ENCODE assay signal across 1 cellular context in the genomic region with DNA sequence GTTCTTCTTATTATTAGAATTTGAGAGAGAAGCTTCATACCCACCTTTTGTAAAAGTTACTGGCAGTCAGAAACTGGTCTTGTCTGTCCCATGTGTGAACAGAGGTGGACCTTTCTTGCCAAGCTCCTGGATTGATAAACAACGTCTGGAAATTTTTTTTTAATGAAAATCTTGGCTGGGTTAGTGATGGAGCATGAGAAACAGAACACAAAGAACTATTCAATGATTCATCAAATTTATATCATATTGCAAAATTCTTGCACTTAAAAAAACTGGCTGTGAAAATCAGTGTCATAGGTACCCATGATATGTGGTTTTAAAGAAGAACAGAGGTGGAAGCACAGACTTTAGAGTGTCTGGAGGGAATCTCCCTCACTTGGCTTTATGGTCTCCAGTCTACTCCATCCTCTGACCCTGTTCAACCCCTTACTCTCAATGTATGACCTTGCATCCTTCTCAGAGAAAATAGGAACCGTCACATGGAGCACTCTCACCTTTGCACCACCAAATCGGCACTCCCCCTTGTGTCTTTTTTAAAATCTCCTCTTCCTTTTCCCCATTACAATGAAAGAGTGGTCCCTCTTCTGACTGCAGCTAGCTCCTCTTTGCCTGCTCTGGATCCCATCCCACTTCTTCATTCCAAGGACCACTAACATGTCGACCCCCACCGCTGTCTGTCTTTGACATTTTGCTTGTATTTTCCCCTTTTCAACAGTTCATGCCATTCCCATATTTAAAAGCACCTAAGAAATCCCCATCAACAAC.
TF ChIP-seq lines count a peak whose summit lies in the region.

No MANE protein-coding gene starts in this region.

TF ChIP-seq in SK-N-SH treated with all-trans-retinoic acid at 6 μM for 48 hours, 23 proteins besides CTCF, POLR2A, EP300 and RAD21 (continued from another document):
- TF ChIP-seq, protein P1, sequence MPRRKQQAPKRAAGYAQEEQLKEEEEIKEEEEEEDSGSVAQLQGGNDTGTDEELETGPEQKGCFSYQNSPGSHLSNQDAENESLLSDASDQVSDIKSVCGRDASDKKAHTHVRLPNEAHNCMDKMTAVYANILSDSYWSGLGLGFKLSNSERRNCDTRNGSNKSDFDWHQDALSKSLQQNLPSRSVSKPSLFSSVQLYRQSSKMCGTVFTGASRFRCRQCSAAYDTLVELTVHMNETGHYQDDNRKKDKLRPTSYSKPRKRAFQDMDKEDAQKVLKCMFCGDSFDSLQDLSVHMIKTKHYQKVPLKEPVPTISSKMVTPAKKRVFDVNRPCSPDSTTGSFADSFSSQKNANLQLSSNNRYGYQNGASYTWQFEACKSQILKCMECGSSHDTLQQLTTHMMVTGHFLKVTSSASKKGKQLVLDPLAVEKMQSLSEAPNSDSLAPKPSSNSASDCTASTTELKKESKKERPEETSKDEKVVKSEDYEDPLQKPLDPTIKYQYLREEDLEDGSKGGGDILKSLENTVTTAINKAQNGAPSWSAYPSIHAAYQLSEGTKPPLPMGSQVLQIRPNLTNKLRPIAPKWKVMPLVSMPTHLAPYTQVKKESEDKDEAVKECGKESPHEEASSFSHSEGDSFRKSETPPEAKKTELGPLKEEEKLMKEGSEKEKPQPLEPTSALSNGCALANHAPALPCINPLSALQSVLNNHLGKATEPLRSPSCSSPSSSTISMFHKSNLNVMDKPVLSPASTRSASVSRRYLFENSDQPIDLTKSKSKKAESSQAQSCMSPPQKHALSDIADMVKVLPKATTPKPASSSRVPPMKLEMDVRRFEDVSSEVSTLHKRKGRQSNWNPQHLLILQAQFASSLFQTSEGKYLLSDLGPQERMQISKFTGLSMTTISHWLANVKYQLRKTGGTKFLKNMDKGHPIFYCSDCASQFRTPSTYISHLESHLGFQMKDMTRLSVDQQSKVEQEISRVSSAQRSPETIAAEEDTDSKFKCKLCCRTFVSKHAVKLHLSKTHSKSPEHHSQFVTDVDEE (CRISPR knock-in tag; IDR thresholded peaks at IDR 0.05) = no peak
- TF ChIP-seq, protein P2, sequence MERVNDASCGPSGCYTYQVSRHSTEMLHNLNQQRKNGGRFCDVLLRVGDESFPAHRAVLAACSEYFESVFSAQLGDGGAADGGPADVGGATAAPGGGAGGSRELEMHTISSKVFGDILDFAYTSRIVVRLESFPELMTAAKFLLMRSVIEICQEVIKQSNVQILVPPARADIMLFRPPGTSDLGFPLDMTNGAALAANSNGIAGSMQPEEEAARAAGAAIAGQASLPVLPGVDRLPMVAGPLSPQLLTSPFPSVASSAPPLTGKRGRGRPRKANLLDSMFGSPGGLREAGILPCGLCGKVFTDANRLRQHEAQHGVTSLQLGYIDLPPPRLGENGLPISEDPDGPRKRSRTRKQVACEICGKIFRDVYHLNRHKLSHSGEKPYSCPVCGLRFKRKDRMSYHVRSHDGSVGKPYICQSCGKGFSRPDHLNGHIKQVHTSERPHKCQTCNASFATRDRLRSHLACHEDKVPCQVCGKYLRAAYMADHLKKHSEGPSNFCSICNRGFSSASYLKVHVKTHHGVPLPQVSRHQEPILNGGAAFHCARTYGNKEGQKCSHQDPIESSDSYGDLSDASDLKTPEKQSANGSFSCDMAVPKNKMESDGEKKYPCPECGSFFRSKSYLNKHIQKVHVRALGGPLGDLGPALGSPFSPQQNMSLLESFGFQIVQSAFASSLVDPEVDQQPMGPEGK (CRISPR knock-in tag; IDR thresholded peaks at IDR 0.05; ENCODE audit: borderline replicate concordance) = no peak
- no peak for TF ChIP-seq ZFP30 (CRISPR knock-in tag; IDR thresholded peaks at IDR 0.05)
- no peak for TF ChIP-seq ZFP3 (CRISPR knock-in tag; IDR thresholded peaks at IDR 0.05)
- no peak for TF ChIP-seq OSR1 (CRISPR knock-in tag; IDR thresholded peaks at IDR 0.05)
- TF ChIP-seq RARB (CRISPR knock-in tag; IDR thresholded peaks at IDR 0.05) = no peak
- TF ChIP-seq ISL1 (CRISPR knock-in tag; IDR thresholded peaks at IDR 0.05) = no peak
- TF ChIP-seq, protein P3, sequence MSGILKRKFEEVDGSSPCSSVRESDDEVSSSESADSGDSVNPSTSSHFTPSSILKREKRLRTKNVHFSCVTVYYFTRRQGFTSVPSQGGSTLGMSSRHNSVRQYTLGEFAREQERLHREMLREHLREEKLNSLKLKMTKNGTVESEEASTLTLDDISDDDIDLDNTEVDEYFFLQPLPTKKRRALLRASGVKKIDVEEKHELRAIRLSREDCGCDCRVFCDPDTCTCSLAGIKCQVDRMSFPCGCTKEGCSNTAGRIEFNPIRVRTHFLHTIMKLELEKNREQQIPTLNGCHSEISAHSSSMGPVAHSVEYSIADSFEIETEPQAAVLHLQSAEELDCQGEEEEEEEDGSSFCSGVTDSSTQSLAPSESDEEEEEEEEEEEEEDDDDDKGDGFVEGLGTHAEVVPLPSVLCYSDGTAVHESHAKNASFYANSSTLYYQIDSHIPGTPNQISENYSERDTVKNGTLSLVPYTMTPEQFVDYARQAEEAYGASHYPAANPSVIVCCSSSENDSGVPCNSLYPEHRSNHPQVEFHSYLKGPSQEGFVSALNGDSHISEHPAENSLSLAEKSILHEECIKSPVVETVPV (CRISPR knock-in tag; IDR thresholded peaks at IDR 0.05) = no peak
- no peak for TF ChIP-seq ZNF70 (CRISPR knock-in tag; IDR thresholded peaks at IDR 0.05)
- TF ChIP-seq ARNTL (CRISPR knock-in tag; IDR thresholded peaks at IDR 0.05; ENCODE audit: borderline replicate concordance, low read depth) = no peak
